In the genomic region with DNA sequence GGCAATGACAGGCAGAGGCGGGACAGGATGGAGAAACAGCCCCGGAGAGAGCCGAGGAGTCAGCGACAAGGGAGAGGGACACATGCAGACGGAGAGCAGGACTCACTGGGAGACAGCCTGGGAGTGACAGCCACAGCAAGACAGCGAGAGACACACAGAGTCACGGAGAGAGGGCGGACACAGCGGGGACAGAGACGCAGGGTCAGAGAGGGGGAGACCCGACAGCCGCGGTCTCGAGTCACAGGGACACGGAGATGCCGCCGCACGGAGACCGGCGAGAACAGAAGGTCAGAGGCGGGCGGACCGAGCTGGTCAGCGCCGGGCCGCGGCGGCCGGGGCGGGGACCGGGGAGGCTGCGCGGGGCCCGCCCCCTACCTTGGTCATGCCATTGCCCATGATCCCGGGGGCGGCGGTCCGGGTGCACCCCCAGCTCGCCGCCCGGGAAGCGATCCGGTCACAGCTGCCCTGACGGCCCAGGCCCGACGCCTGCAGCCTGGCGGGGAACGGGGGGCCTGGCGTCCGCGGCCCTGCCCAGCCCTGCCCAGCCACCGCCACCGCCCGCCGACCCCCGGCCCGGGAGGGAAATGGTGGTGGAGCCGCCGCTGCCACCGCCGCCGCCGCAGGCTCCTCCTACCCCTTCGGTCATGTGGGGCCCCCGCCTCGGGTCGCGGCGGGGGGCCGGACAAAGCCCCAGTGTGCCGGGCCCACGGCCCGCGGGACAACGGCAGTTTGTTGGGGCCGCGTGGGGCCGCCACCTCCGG, we compare ENCODE assay signal across 1 cellular context.
TF ChIP-seq lines count a peak whose summit lies in the region.

DUSP15 (minus strand) TSS at position 586 of the 761 bp plus-strand sequence; CDS start at position 396, 190 bp downstream.
TTLL9 (plus strand) TSS at position 693 of the 761 bp plus-strand sequence. CDS start 493 bp downstream, outside the sequence.

TF ChIP-seq in HEK293, 187 proteins besides CTCF, POLR2A, EP300 and RAD21 (continued from another document and continues in another):
- peak; percentile 65; the same call in 1 of the 2 replicates for TF ChIP-seq REST (tag by site-specific recombination; IDR thresholded peaks at IDR 0.05)
- TF ChIP-seq SP2 (tag by site-specific recombination; IDR thresholded peaks at IDR 0.05), result peak; percentile 30
- TF ChIP-seq ZIC2 (tag by site-specific recombination; IDR thresholded peaks at IDR 0.05), result peak; percentile 63
- no peak for TF ChIP-seq ZNF174 (tag by site-specific recombination; IDR thresholded peaks at IDR 0.05)
- peak; percentile 90 for TF ChIP-seq GLIS1 (tag by site-specific recombination; IDR thresholded peaks at IDR 0.05)
- no peak for TF ChIP-seq KLF8 (tag by site-specific recombination; IDR thresholded peaks at IDR 0.05)
- TF ChIP-seq INSM2 (tag by site-specific recombination; IDR thresholded peaks at IDR 0.05), result 0 out of 2 replicates have a peak, but pooled peaks have one; percentile 14
- TF ChIP-seq, protein P1, sequence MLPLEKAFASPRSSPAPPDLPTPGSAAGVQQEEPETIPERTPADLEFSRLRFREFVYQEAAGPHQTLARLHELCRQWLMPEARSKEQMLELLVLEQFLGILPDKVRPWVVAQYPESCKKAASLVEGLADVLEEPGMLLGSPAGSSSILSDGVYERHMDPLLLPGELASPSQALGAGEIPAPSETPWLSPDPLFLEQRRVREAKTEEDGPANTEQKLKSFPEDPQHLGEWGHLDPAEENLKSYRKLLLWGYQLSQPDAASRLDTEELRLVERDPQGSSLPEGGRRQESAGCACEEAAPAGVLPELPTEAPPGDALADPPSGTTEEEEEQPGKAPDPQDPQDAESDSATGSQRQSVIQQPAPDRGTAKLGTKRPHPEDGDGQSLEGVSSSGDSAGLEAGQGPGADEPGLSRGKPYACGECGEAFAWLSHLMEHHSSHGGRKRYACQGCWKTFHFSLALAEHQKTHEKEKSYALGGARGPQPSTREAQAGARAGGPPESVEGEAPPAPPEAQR (tag by site-specific recombination; IDR thresholded peaks at IDR 0.05), result no peak
- TF ChIP-seq, protein P2, sequence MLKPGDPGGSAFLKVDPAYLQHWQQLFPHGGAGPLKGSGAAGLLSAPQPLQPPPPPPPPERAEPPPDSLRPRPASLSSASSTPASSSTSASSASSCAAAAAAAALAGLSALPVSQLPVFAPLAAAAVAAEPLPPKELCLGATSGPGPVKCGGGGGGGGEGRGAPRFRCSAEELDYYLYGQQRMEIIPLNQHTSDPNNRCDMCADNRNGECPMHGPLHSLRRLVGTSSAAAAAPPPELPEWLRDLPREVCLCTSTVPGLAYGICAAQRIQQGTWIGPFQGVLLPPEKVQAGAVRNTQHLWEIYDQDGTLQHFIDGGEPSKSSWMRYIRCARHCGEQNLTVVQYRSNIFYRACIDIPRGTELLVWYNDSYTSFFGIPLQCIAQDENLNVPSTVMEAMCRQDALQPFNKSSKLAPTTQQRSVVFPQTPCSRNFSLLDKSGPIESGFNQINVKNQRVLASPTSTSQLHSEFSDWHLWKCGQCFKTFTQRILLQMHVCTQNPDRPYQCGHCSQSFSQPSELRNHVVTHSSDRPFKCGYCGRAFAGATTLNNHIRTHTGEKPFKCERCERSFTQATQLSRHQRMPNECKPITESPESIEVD (tag by site-specific recombination; IDR thresholded peaks at IDR 0.05), result no peak
- no peak for TF ChIP-seq ZNF792 (tag by site-specific recombination; IDR thresholded peaks at IDR 0.05)
- 0 out of 2 replicates have a peak, but pooled peaks have one; percentile 31 for TF ChIP-seq BCL11A (tag by site-specific recombination; IDR thresholded peaks at IDR 0.05; ENCODE audit: low read depth)
- TF ChIP-seq ZNF510 (tag by site-specific recombination; IDR thresholded peaks at IDR 0.05; ENCODE audit: insufficient replicate concordance), result no peak
- 0 out of 2 replicates have a peak, but pooled peaks have one; percentile 26 for TF ChIP-seq ZFP69B (tag by site-specific recombination; IDR thresholded peaks at IDR 0.05)
- TF ChIP-seq, protein P3, sequence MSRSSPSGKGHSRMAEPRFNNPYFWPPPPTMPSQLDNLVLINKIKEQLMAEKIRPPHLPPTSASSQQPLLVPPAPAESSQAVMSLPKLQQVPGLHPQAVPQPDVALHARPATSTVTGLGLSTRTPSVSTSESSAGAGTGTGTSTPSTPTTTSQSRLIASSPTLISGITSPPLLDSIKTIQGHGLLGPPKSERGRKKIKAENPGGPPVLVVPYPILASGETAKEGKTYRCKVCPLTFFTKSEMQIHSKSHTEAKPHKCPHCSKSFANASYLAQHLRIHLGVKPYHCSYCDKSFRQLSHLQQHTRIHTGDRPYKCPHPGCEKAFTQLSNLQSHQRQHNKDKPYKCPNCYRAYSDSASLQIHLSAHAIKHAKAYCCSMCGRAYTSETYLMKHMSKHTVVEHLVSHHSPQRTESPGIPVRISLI (tag by site-specific recombination; IDR thresholded peaks at IDR 0.05), result no peak
- no peak for TF ChIP-seq ZEB2 (tag by site-specific recombination; IDR thresholded peaks at IDR 0.05)
- no peak for TF ChIP-seq ZFP37 (tag by site-specific recombination; IDR thresholded peaks at IDR 0.05)
- no peak for TF ChIP-seq MYNN (tag by site-specific recombination; IDR thresholded peaks at IDR 0.05; ENCODE audit: borderline replicate concordance)
- TF ChIP-seq ZNF341 (tag by site-specific recombination; IDR thresholded peaks at IDR 0.05; ENCODE audit: low read depth), result peak; percentile 35
- no peak for TF ChIP-seq ZNF394 (tag by site-specific recombination; IDR thresholded peaks at IDR 0.05; ENCODE audit: borderline replicate concordance)
- no peak for TF ChIP-seq ZNF544 (tag by site-specific recombination; IDR thresholded peaks at IDR 0.05)
- TF ChIP-seq ZBTB1 (tag by site-specific recombination; IDR thresholded peaks at IDR 0.05), result no peak
- TF ChIP-seq ZNF843 (tag by site-specific recombination; IDR thresholded peaks at IDR 0.05), result no peak
- TF ChIP-seq ZSCAN30 (tag by site-specific recombination; IDR thresholded peaks at IDR 0.05), result peak; percentile 42; the same call in 1 of the 2 replicates
- TF ChIP-seq ZNF16 (tag by site-specific recombination; IDR thresholded peaks at IDR 0.05; ENCODE audit: low read depth), result peak; percentile 65
- no peak for TF ChIP-seq ZNF48 (tag by site-specific recombination; IDR thresholded peaks at IDR 0.05)
- 0 out of 2 replicates have a peak, but pooled peaks have one; percentile 33 for TF ChIP-seq WT1 (tag by site-specific recombination; IDR thresholded peaks at IDR 0.05)
- peak; percentile 23; the same call in 1 of the 2 replicates for TF ChIP-seq KLF9 (tag by site-specific recombination; IDR thresholded peaks at IDR 0.05; ENCODE audit: low read depth)
- TF ChIP-seq ZBTB6 (tag by site-specific recombination; IDR thresholded peaks at IDR 0.05), result peak; percentile 21; the same call in 1 of the 2 replicates
- no peak for TF ChIP-seq ZNF404 (tag by site-specific recombination; IDR thresholded peaks at IDR 0.05)
- TF ChIP-seq ZSCAN23 (tag by site-specific recombination; IDR thresholded peaks at IDR 0.05), result no peak
- TF ChIP-seq ZNF112 (tag by site-specific recombination; IDR thresholded peaks at IDR 0.05), result no peak
- 0 out of 2 replicates have a peak, but pooled peaks have one; percentile 15 for TF ChIP-seq ZBTB7A (tag by site-specific recombination; IDR thresholded peaks at IDR 0.05; ENCODE audit: low read depth)
- no peak for TF ChIP-seq ZNF121 (tag by site-specific recombination; IDR thresholded peaks at IDR 0.05)
- TF ChIP-seq, protein P4, sequence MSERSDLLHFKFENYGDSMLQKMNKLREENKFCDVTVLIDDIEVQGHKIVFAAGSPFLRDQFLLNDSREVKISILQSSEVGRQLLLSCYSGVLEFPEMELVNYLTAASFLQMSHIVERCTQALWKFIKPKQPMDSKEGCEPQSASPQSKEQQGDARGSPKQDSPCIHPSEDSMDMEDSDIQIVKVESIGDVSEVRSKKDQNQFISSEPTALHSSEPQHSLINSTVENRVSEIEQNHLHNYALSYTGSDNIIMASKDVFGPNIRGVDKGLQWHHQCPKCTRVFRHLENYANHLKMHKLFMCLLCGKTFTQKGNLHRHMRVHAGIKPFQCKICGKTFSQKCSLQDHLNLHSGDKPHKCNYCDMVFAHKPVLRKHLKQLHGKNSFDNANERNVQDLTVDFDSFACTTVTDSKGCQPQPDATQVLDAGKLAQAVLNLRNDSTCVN (tag by site-specific recombination; optimal IDR thresholded peaks at IDR 0.05), result peak; percentile 25
- peak; percentile 83 for TF ChIP-seq ZFHX2 (tag by site-specific recombination; conservative IDR thresholded peaks at IDR 0.05)
- TF ChIP-seq, protein P5, sequence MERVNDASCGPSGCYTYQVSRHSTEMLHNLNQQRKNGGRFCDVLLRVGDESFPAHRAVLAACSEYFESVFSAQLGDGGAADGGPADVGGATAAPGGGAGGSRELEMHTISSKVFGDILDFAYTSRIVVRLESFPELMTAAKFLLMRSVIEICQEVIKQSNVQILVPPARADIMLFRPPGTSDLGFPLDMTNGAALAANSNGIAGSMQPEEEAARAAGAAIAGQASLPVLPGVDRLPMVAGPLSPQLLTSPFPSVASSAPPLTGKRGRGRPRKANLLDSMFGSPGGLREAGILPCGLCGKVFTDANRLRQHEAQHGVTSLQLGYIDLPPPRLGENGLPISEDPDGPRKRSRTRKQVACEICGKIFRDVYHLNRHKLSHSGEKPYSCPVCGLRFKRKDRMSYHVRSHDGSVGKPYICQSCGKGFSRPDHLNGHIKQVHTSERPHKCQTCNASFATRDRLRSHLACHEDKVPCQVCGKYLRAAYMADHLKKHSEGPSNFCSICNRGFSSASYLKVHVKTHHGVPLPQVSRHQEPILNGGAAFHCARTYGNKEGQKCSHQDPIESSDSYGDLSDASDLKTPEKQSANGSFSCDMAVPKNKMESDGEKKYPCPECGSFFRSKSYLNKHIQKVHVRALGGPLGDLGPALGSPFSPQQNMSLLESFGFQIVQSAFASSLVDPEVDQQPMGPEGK (tag by site-specific recombination; IDR thresholded peaks at IDR 0.05), result no peak
- no peak for TF ChIP-seq ZNF391 (tag by site-specific recombination; IDR thresholded peaks at IDR 0.05; ENCODE audit: borderline replicate concordance, low read depth)
- TF ChIP-seq ZNF621 (tag by site-specific recombination; IDR thresholded peaks at IDR 0.05), result no peak
- TF ChIP-seq ZNF580 (tag by site-specific recombination; IDR thresholded peaks at IDR 0.05), result no peak
- TF ChIP-seq ZNF398 (tag by site-specific recombination; IDR thresholded peaks at IDR 0.05), result peak; percentile 11; the same call in 1 of the 2 replicates
